ENCODE assay signal across 1 cellular context in the genomic region with DNA sequence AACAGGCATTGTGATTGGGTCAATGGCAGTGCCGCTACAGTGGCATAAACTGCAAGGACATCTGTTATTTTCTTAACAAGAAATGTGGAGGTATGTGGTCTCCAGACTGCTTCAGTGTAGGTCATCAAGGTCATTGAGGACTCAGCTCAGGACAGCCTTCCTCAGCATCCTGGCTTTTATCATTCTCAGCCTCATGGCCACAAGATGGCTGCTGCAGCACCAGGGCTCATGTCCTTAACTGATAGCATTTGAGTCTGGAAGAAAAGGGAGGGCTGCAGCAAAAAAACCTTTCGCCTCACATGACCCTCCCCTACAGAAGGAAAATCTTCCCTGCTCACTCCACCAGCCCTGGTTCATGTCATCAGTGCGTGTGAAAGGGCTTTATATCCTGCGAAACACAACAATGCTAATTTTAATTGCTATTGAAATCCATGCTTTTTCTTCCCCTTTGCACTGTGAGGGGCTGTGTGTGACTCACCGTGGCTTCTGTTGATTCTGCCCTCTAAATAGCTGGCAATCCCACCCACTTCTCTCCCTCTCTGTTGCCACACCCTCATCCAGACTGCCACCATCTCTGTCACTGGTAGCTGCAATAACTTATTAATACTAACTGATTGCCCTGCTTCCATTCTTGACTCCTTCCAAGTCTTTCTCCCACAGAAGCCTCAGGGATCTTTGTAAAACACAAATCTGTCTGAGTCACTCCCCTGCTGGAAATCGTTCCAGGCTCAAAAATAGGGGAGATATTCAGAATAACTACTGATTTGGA.
TF ChIP-seq lines count a peak whose summit lies in the region.

No MANE protein-coding gene starts in this region.

TF ChIP-seq in K562, 482 proteins besides CTCF, POLR2A, EP300 and RAD21 (continued from another document):
- TF ChIP-seq, protein P1, sequence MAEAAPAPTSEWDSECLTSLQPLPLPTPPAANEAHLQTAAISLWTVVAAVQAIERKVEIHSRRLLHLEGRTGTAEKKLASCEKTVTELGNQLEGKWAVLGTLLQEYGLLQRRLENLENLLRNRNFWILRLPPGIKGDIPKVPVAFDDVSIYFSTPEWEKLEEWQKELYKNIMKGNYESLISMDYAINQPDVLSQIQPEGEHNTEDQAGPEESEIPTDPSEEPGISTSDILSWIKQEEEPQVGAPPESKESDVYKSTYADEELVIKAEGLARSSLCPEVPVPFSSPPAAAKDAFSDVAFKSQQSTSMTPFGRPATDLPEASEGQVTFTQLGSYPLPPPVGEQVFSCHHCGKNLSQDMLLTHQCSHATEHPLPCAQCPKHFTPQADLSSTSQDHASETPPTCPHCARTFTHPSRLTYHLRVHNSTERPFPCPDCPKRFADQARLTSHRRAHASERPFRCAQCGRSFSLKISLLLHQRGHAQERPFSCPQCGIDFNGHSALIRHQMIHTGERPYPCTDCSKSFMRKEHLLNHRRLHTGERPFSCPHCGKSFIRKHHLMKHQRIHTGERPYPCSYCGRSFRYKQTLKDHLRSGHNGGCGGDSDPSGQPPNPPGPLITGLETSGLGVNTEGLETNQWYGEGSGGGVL (CRISPR knock-in tag; IDR thresholded peaks at IDR 0.05), result no peak
- no peak for TF ChIP-seq ZNF224 (CRISPR knock-in tag; IDR thresholded peaks at IDR 0.05)
- peak; percentile 77 for TF ChIP-seq CBFA2T3 (IDR thresholded peaks at IDR 0.05)
- no peak for TF ChIP-seq ZNF232 (CRISPR knock-in tag; IDR thresholded peaks at IDR 0.05)
- TF ChIP-seq MTF1 (CRISPR knock-in tag; IDR thresholded peaks at IDR 0.05; ENCODE audit: borderline replicate concordance), result no peak
- TF ChIP-seq NR2C2 (CRISPR knock-in tag; IDR thresholded peaks at IDR 0.05), result no peak
- TF ChIP-seq NR2C2 (tag; IDR thresholded peaks at IDR 0.05), result no peak
- TF ChIP-seq CEBPB (tag; IDR thresholded peaks at IDR 0.05), result no peak
- TF ChIP-seq SAFB (IDR thresholded peaks at IDR 0.05; ENCODE audit: borderline replicate concordance, low read depth, low read length), result no peak
- peak in 1 of 2 experiments; percentile 21; a peak in 1 of 4 replicates for TF ChIP-seq TRIM24 (IDR thresholded peaks at IDR 0.05)
- TF ChIP-seq KDM5B (IDR thresholded peaks at IDR 0.05; ENCODE audit: insufficient replicate concordance, low read depth, low read length), result no peak
- TF ChIP-seq, protein P2, sequence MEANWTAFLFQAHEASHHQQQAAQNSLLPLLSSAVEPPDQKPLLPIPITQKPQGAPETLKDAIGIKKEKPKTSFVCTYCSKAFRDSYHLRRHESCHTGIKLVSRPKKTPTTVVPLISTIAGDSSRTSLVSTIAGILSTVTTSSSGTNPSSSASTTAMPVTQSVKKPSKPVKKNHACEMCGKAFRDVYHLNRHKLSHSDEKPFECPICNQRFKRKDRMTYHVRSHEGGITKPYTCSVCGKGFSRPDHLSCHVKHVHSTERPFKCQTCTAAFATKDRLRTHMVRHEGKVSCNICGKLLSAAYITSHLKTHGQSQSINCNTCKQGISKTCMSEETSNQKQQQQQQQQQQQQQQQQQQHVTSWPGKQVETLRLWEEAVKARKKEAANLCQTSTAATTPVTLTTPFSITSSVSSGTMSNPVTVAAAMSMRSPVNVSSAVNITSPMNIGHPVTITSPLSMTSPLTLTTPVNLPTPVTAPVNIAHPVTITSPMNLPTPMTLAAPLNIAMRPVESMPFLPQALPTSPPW (CRISPR knock-in tag; IDR thresholded peaks at IDR 0.05), result peak; percentile 25; the same call in 1 of the 2 replicates
- TF ChIP-seq MCM3 (IDR thresholded peaks at IDR 0.05), result no peak
- no peak for TF ChIP-seq HNRNPUL1 (IDR thresholded peaks at IDR 0.05; ENCODE audit: low read length)
- TF ChIP-seq, protein P3, sequence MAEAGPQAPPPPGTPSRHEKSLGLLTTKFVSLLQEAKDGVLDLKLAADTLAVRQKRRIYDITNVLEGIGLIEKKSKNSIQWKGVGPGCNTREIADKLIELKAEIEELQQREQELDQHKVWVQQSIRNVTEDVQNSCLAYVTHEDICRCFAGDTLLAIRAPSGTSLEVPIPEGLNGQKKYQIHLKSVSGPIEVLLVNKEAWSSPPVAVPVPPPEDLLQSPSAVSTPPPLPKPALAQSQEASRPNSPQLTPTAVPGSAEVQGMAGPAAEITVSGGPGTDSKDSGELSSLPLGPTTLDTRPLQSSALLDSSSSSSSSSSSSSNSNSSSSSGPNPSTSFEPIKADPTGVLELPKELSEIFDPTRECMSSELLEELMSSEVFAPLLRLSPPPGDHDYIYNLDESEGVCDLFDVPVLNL (CRISPR knock-in tag; IDR thresholded peaks at IDR 0.05; ENCODE audit: low read depth), result no peak
- no peak for TF ChIP-seq HDGF (IDR thresholded peaks at IDR 0.05)
- peak; percentile 84 for TF ChIP-seq RBM25 (IDR thresholded peaks at IDR 0.05; ENCODE audit: low read depth, low read length, severe bottlenecking)
- no peak for TF ChIP-seq CTBP1 (IDR thresholded peaks at IDR 0.05; ENCODE audit: borderline replicate concordance)
- TF ChIP-seq, protein P4, sequence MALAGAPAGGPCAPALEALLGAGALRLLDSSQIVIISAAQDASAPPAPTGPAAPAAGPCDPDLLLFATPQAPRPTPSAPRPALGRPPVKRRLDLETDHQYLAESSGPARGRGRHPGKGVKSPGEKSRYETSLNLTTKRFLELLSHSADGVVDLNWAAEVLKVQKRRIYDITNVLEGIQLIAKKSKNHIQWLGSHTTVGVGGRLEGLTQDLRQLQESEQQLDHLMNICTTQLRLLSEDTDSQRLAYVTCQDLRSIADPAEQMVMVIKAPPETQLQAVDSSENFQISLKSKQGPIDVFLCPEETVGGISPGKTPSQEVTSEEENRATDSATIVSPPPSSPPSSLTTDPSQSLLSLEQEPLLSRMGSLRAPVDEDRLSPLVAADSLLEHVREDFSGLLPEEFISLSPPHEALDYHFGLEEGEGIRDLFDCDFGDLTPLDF (CRISPR knock-in tag; IDR thresholded peaks at IDR 0.05), result no peak
- TF ChIP-seq ZNF217 (CRISPR knock-in tag; IDR thresholded peaks at IDR 0.05), result no peak
- TF ChIP-seq CHD1 (IDR thresholded peaks at IDR 0.05; ENCODE audit: low read length), result no peak
- no peak for TF ChIP-seq NFE2 (IDR thresholded peaks at IDR 0.05; ENCODE audit: low read depth)
- peak; percentile 50 for TF ChIP-seq CBFA2T2 (conservative IDR thresholded peaks at IDR 0.05)
- no peak for TF ChIP-seq CREB1 (IDR thresholded peaks at IDR 0.05)
- TF ChIP-seq CREB1 (CRISPR knock-in tag; IDR thresholded peaks at IDR 0.05), result no peak
- TF ChIP-seq NFATC3 (IDR thresholded peaks at IDR 0.05), result no peak
